13 cellular contexts compared by ENCODE assay signal in genomic region chr2:66582975-66583842, GRCh38.
DNase-seq lines count a peak whose midpoint lies in the region; ATAC-seq and TF ChIP-seq lines count a peak whose summit lies in the region.
"Had no signal": no experiment of that assay in that cellular context is flagged by ENCODE, and none has a peak within 500 bp of the region (broad histone marks: within the 10 kb centered on the region; RNA-seq: fewer than 3 reads in every experiment).

No MANE protein-coding gene starts in this region.

- DNase-seq in OCI-LY7 (ENCODE audit: low spot score) (peak; percentile 1), endodermal cell (peak; percentile 56), mesendoderm (peak; percentile 10), transverse colon (no peak), left lobe of liver (ENCODE audit: low spot score) (no peak), kidney glomerular epithelial cell (lab: John Stamatoyannopoulos, UW) (no peak), COR-L47 (lab: John Stamatoyannopoulos, UW) (no peak)
- DNase-seq: activated naive CD4-positive, alpha-beta T cell; MG63; NK-92 treated with Interleukin-12 subunit alpha and Interleukin-12 subunit beta, amount 100 ng/mL, for 24 hours; stimulated activated CD4-positive, alpha-beta T cell treated with anti-CD3 and anti-CD28 coated beads, Interleukin-4, amount 100 ng/mL, for 1 hour had no signal

- H2AFZ ChIP-seq in OCI-LY7 (ENCODE audit: low read length), result no peak overlapping the region

- no peaks in the 10 kb centered on the region for H3K79me1 ChIP-seq in mesendoderm (ENCODE audit: low read length)

- H2BK15ac ChIP-seq in mesendoderm (replicated peaks; ENCODE audit: low read depth), result no peak overlapping the region

- CTCF ChIA-PET in OCI-LY7 (lab: Charles Lee; ENCODE audit: unreplicated experiment), result no interaction called here

- no peak overlapping the region for H3K4ac ChIP-seq in mesendoderm (ENCODE audit: low read depth, low read length)

- no peak overlapping the region for H3K27ac Mint-ChIP-seq in endodermal cell

- intact Hi-C loops in OCI-LY7 (cut with micrococcal nuclease; ENCODE audit: unreplicated experiment) (no loop called here), transverse colon (cut with DNase I; ENCODE audit: low total_unique reads) (no loop called here)

- no peak for TF ChIP-seq CTCF in OCI-LY7 (conservative IDR thresholded peaks at IDR 0.05; ENCODE audit: low read length)
- no peak for TF ChIP-seq CTCF in endodermal cell (conservative IDR thresholded peaks at IDR 0.05)
- no peak for TF ChIP-seq CTCF in transverse colon (IDR thresholded peaks at IDR 0.05)

- no peak overlapping the region for H4K5ac ChIP-seq in mesendoderm (ENCODE audit: low read length)

- no peak for ATAC-seq in left lobe of liver
- ATAC-seq: HCT116 had no signal

- no peak overlapping the region for H3K18ac ChIP-seq in mesendoderm (ENCODE audit: low read length)

- no peak for TF ChIP-seq EP300 in transverse colon (IDR thresholded peaks at IDR 0.05; ENCODE audit: low read depth)

- H3K4me2 ChIP-seq in OCI-LY7 (ENCODE audit: low read length) (peak overlapping the region; percentile 39), mesendoderm (ENCODE audit: low read length) (no peak overlapping the region)

- no peak overlapping the region for H3K4me3 Mint-ChIP-seq in endodermal cell

- no peaks in the 10 kb centered on the region for H3K79me2 ChIP-seq in OCI-LY7 (ENCODE audit: insufficient read depth, low read depth, low read length)
- H3K79me2 ChIP-seq in mesendoderm (ENCODE audit: control insufficient read depth, insufficient read depth, low read length), result no peaks in the 10 kb centered on the region

- H3K27me3 ChIP-seq in endodermal cell (ENCODE audit: control insufficient read depth, insufficient read depth, low read length, poor library complexity, severe bottlenecking) (peaks cover 79% of the 10 kb centered on the region), mesendoderm (ENCODE audit: insufficient read depth, low read length, poor library complexity) (peaks cover 28% of the 10 kb centered on the region), transverse colon (peaks cover 72% of the 10 kb centered on the region)

- H3K27ac ChIP-seq in OCI-LY7 (ENCODE audit: low read depth, low read length, poor library complexity, severe bottlenecking) (no peak overlapping the region), endodermal cell (ENCODE audit: low read depth, low read length) (no peak overlapping the region), mesendoderm (ENCODE audit: low read depth, low read length) (no peak overlapping the region), transverse colon (peak overlapping the region; percentile 79 to 96 (median 90))
- H3K27ac ChIP-seq: epithelial cell of prostate had no signal

- POLR2A ChIA-PET in OCI-LY7 (lab: Charles Lee), result no interaction called here

- H3K4me3 ChIP-seq in OCI-LY7 (ENCODE audit: low read depth, low read length, poor library complexity, severe bottlenecking), result no peak overlapping the region
- H3K4me3 ChIP-seq in endodermal cell (ENCODE audit: low read length), result no peak overlapping the region
- H3K4me3 ChIP-seq in mesendoderm (ENCODE audit: low read length), result no peak overlapping the region
- peak overlapping the region in 3 of 4 donors; percentile 3 to 25 (median 23) for H3K4me3 ChIP-seq in transverse colon
- H3K4me3 ChIP-seq: MG63 had no signal

- peaks cover 12% of the 10 kb centered on the region for H3K4me1 Mint-ChIP-seq in endodermal cell

- no peak overlapping the region for H2AK5ac ChIP-seq in mesendoderm (ENCODE audit: low read length)

- no TSS peak for BruUV-seq in OCI-LY7 (replicated peaks; lab: Mats Ljungman, UMichigan)

- in situ Hi-C loops in transverse colon (cut with MboI; ENCODE audit: low pct_ligation_motif_present in 1 of 4, low pct_unique_long_range_greater_than_20kb in 1 of 4, low sequenced_read_pairs in 3 of 4), result no loop called here

- H3K4me1 ChIP-seq in OCI-LY7 (ENCODE audit: insufficient read depth, low read length, poor library complexity, severe bottlenecking) (no peaks in the 10 kb centered on the region), endodermal cell (ENCODE audit: control insufficient read depth, insufficient read depth, low read length) (no peaks in the 10 kb centered on the region), mesendoderm (ENCODE audit: control insufficient read depth, low read depth, low read length) (no peaks in the 10 kb centered on the region), transverse colon (no peaks in the 10 kb centered on the region)

- H3K27me3 Mint-ChIP-seq in endodermal cell (ENCODE audit: insufficient read depth), result peaks cover 11% of the 10 kb centered on the region

- 11 to 17% methylated on average over 12 to 26 of the region's 26 CpGs for WGBS in endodermal cell (ENCODE audit: insufficient coverage in 1 of 2, insufficient read length in 1 of 2), 2 experiments
- no CpG with 5 or more reads among the region's 26 CpGs for WGBS in mesendoderm (ENCODE audit: extremely low coverage, insufficient coverage, low lambda C conversion rate)
- WGBS in transverse colon (ENCODE audit: low coverage in 1 of 2), 2 donors, result 26 to 35% methylated on average over 6 to 26 of the region's 26 CpGs

- no peak for TF ChIP-seq POLR2A in transverse colon (IDR thresholded peaks at IDR 0.05)

- H2BK120ac ChIP-seq in mesendoderm (ENCODE audit: low read depth, low read length), result no peak overlapping the region

- H3K9me3 Mint-ChIP-seq in endodermal cell, result no peaks in the 10 kb centered on the region

- H4K8ac ChIP-seq in mesendoderm (ENCODE audit: low read depth, low read length), result no peak overlapping the region

- H3K56ac ChIP-seq in mesendoderm (ENCODE audit: low read length), result no peak overlapping the region

- no peak overlapping the region for H2BK5ac ChIP-seq in mesendoderm (ENCODE audit: low read length)

- no peaks in the 10 kb centered on the region for H3K9me2 ChIP-seq in OCI-LY7 (ENCODE audit: insufficient read depth, low read length)

- H3K36me3 ChIP-seq in OCI-LY7 (ENCODE audit: insufficient read depth, low read length) (no peaks in the 10 kb centered on the region), endodermal cell (ENCODE audit: control insufficient read depth, insufficient read depth, low read length) (no peaks in the 10 kb centered on the region), mesendoderm (ENCODE audit: control insufficient read depth, insufficient read depth, low read length) (no peaks in the 10 kb centered on the region), transverse colon (no peaks in the 10 kb centered on the region)
- H3K36me3 ChIP-seq: MG63 had no signal

- H3K36me3 Mint-ChIP-seq in endodermal cell (ENCODE audit: low read depth), result no peaks in the 10 kb centered on the region

- H4K20me1 ChIP-seq in OCI-LY7 (ENCODE audit: insufficient read depth, low read length), result no peaks in the 10 kb centered on the region

- no peak overlapping the region for H3K9ac ChIP-seq in endodermal cell (ENCODE audit: extremely low read depth, low read length, poor library complexity, severe bottlenecking)
- H3K9ac ChIP-seq in mesendoderm (ENCODE audit: low read length), result no peak overlapping the region

- H3K9me3 ChIP-seq in OCI-LY7 (ENCODE audit: low read length) (no peaks in the 10 kb centered on the region), endodermal cell (ENCODE audit: control insufficient read depth, low read length) (no peaks in the 10 kb centered on the region), transverse colon (no peaks in the 10 kb centered on the region)
- H3K9me3 ChIP-seq: MG63 had no signal

- no peak overlapping the region for H3K23ac ChIP-seq in mesendoderm (ENCODE audit: low read length)

Comparison
In these comparisons a context has a peak if more than half of its experiments do, and no peak if none do; other contexts are left out.
1. DNase-seq: peak in OCI-LY7 (single experiment), endodermal cell (single experiment) and mesendoderm (single experiment); none in transverse colon (single experiment), left lobe of liver (single experiment), kidney glomerular epithelial cell (single experiment) and COR-L47 (single experiment).
2. H3K27ac ChIP-seq: peak in transverse colon (4 of 4); none in OCI-LY7 (single experiment), endodermal cell (single experiment) and mesendoderm (single experiment).
3. H3K4me3 ChIP-seq: peak in transverse colon (3 of 4); none in OCI-LY7 (single experiment), endodermal cell (single experiment) and mesendoderm (single experiment).